ENCODE assay signal across 23 cellular contexts in genomic region chr12:5383961-5384360, GRCh38. TPM values are rescaled to one million over a fixed set of nuclear protein-coding genes. Genes with fewer than 3 reads are reported as not detected.
"Had no signal": no experiment of that assay in that cellular context is flagged by ENCODE, and none has a peak within 500 bp of the region (broad histone marks: within the 10 kb centered on the region; RNA-seq: fewer than 3 reads in every experiment).

No MANE protein-coding gene starts in this region.

- H3K36me3 ChIP-seq: adrenal gland, gastrocnemius medialis, left ventricle myocardium inferior, neural progenitor cell, thyroid gland had no signal

- ATAC-seq: activated T-cell treated with anti-CD3 and anti-CD28 coated beads, Interleukin-2, amount 50 U/mL, for 4 hours; esophagus mucosa; gastrocnemius medialis; naive thymus-derived CD8-positive, alpha-beta T cell; WTC11 had no signal

- H3K4me1 ChIP-seq: adrenal gland, left ventricle myocardium inferior, neural progenitor cell, thyroid gland had no signal

- H3K9me3 ChIP-seq: adrenal gland, gastrocnemius medialis, left ventricle myocardium inferior, thyroid gland had no signal

- H3K9ac ChIP-seq: neural progenitor cell had no signal

- DNase-seq: activated CD4-positive, alpha-beta T cell treated with anti-CD3 and anti-CD28 coated beads, Interleukin-2, amount 50 U/mL, for 4 hours; activated CD8-positive, alpha-beta memory T cell treated with anti-CD3 and anti-CD28 coated beads for 24 hours; activated CD8-positive, alpha-beta memory T cell treated with anti-CD3 and anti-CD28 coated beads, Interleukin-2, amount 50 U/mL, for 4 hours; activated naive CD4-positive, alpha-beta T cell; activated T-cell treated with anti-CD3 and anti-CD28 coated beads, Interleukin-2, amount 50 U/mL, for 4 hours; adrenal gland; central memory CD4-positive, alpha-beta T cell; dermis blood vessel endothelial cell; effector CD8-positive, alpha-beta T cell; gastrocnemius medialis; hypothalamus; left ventricle myocardium inferior; naive thymus-derived CD8-positive, alpha-beta T cell; posterior cingulate gyrus; stimulated activated CD4-positive, alpha-beta T cell treated with anti-CD3 and anti-CD28 coated beads, Interleukin-4, amount 100 ng/mL, for 4 hours; substantia nigra; T1000; thyroid gland had no signal

- H3K27ac ChIP-seq: adrenal gland, left ventricle myocardium inferior, neural progenitor cell, thyroid gland had no signal

- H3K27me3 ChIP-seq: adrenal gland, gastrocnemius medialis, neural progenitor cell, thyroid gland had no signal

- H3K4me2 ChIP-seq: neural progenitor cell had no signal

- H3K4me3 ChIP-seq: adrenal gland, gastrocnemius medialis, left ventricle myocardium inferior, neural progenitor cell, thyroid gland had no signal

- H2AFZ ChIP-seq: neural progenitor cell had no signal

RNA-seq across cellular contexts. Expression of gene NTF3, which starts 47.9 kb away (rescaled TPM):
- total RNA-seq: activated T-cell treated with anti-CD3 and anti-CD28 coated beads, Interleukin-2, amount 50 U/mL, for 4 hours; activated T-helper 2 cell treated with anti-CD3 and anti-CD28 coated beads, Interferon-gamma antibody, Interleukin-2, Interleukin-4, amounts not matched to agents 10 μg/mL and 5 μg/mL and 100 μg/mL, durations not matched to agents 14 hours and 24 hours and 36 hours; naive thymus-derived CD8-positive, alpha-beta T cell; omental fat pad; thyroid gland had no signal
- polyA plus RNA-seq: naive thymus-derived CD8-positive, alpha-beta T cell had no signal
